9 cellular contexts compared by ENCODE assay signal in the genomic region with DNA sequence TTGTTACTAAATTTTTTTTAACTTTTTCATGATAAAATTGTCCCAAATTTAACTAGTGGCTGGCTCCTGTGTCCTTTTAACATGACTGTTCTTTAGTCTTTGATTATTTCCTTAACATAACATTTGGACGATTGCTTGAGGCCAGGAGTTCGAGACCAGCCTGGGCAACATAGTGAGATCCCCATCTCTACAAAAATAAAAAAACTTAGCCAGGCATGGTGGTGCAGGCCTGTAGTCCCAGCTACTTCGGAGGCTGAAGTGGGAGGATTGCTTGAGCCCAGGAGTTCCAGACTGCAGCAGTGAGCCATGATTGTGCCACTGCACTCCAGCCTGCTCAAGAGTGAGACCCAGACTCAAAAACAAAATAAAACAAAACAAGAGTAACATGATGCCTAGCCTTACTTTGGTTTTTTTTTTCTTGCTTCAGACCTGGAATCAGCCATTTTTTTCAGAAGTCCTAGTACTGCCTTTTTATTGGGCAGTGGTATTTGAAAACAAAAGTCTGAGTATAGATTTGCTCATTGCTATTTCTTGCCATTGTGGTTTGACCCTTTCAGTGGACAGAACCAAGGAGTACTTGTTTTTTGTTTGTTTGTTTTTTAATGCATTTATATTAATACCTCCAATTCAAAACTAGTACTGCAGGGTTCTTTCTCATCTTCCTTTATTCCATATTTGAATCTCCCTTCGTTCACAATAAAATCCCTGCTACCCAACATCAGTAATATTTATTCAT. TPM values are rescaled to one million over a fixed set of nuclear protein-coding genes. Genes with fewer than 3 reads are reported as not detected.
DNase-seq lines count a peak whose midpoint lies in the region; ATAC-seq, FAIRE-seq and TF ChIP-seq lines count a peak whose summit lies in the region.
"Had no signal": no experiment of that assay in that cellular context is flagged by ENCODE, and none has a peak within 500 bp of the region (broad histone marks: within the 10 kb centered on the region; RNA-seq: fewer than 3 reads in every experiment).

No MANE protein-coding gene starts in this region.

- no peaks in the 10 kb centered on the region for H3K79me1 ChIP-seq in mesenchymal stem cell (replicated peaks; ENCODE audit: low read length, poor library complexity, severe bottlenecking)

- H3K4me3 Mint-ChIP-seq in astrocyte (ENCODE audit: unreplicated experiment) = peak overlapping the region; percentile 75

- H4K91ac ChIP-seq in mesenchymal stem cell (ENCODE audit: low read length) = no peak overlapping the region

- no peak overlapping the region for H4K8ac ChIP-seq in mesenchymal stem cell (ENCODE audit: low read length)

- H3K4me3 ChIP-seq in A673 (ENCODE audit: low read depth, low read length, poor library complexity, severe bottlenecking) (peak overlapping the region; percentile 33), GM12875 (ENCODE audit: low read depth, low read length) (peak overlapping the region; percentile 27), astrocyte (ENCODE audit: insufficient read depth, low read depth, low read length) (peak overlapping the region; percentile 31), mesenchymal stem cell (ENCODE audit: insufficient read depth in 1 of 2, low read depth in 1 of 2, low read length in 2 of 2) (peak overlapping the region in 1 of 2 experiments; percentile 92)

- no peaks in the 10 kb centered on the region for H3K36me3 Mint-ChIP-seq in astrocyte (ENCODE audit: low read depth, unreplicated experiment)

- H2AFZ ChIP-seq in astrocyte (ENCODE audit: low read depth, low read length) (no peak overlapping the region), mesenchymal stem cell (ENCODE audit: low read depth, low read length) (no peak overlapping the region)

- H3K23ac ChIP-seq in mesenchymal stem cell (ENCODE audit: low read length in 2 of 2) = no peak overlapping the region

- H3K9ac ChIP-seq in astrocyte (ENCODE audit: low read length) (no peak overlapping the region), mesenchymal stem cell (ENCODE audit: low read length) (peak overlapping the region; percentile 67)

- no peak overlapping the region for H2BK15ac ChIP-seq in mesenchymal stem cell (ENCODE audit: low read depth, poor library complexity, severe bottlenecking)

- CTCF ChIA-PET in A673 (lab: Charles Lee) = no interaction called here

- no peak for FAIRE-seq in astrocyte (lab: Jason Lieb, UNC)

- H3K36me3 ChIP-seq in A673 (ENCODE audit: insufficient read depth, low read length, poor library complexity, severe bottlenecking) = peaks cover 14% of the 10 kb centered on the region
- H3K36me3 ChIP-seq in astrocyte (ENCODE audit: insufficient read depth, low read length) = no peaks in the 10 kb centered on the region
- H3K36me3 ChIP-seq in mesenchymal stem cell (ENCODE audit: control insufficient read depth in 1 of 2, insufficient read depth in 2 of 2, low read depth in 1 of 2, low read length in 2 of 2) = peaks cover 0 to 13% of the 10 kb centered on the region in 2 experiments

- no peak overlapping the region for H3K4ac ChIP-seq in mesenchymal stem cell (ENCODE audit: low read depth in 1 of 2, low read length in 2 of 2)

- H3K27ac Mint-ChIP-seq in astrocyte (ENCODE audit: unreplicated experiment) = no peak overlapping the region

- ATAC-seq in GM19452 (IDR thresholded peaks at IDR 0.05; ENCODE audit: unreplicated experiment) = no peak

- H3K9me3 Mint-ChIP-seq in astrocyte (ENCODE audit: unreplicated experiment) = no peaks in the 10 kb centered on the region

- peaks cover 96% of the 10 kb centered on the region for H3K79me2 ChIP-seq in astrocyte (ENCODE audit: insufficient read depth, low read length)

- H3K4me1 Mint-ChIP-seq in astrocyte (ENCODE audit: low read depth, unreplicated experiment) = peaks cover 20% of the 10 kb centered on the region

- peak overlapping the region; percentile 6 for H3K27ac ChIP-seq in A673 (ENCODE audit: low read depth, low read length, poor library complexity, severe bottlenecking)
- no peak overlapping the region for H3K27ac ChIP-seq in astrocyte (ENCODE audit: low read depth, low read length)
- no peak overlapping the region for H3K27ac ChIP-seq in mesenchymal stem cell (ENCODE audit: low read length, poor library complexity, severe bottlenecking)

- no peak overlapping the region for H2BK12ac ChIP-seq in mesenchymal stem cell (ENCODE audit: low read length in 2 of 2)

- no peaks in the 10 kb centered on the region for H3K9me3 ChIP-seq in A673 (ENCODE audit: low read depth, low read length, poor library complexity, severe bottlenecking)
- H3K9me3 ChIP-seq in astrocyte (ENCODE audit: insufficient read depth, low read depth, low read length) = no peaks in the 10 kb centered on the region
- peaks cover 4% of the 10 kb centered on the region for H3K9me3 ChIP-seq in mesenchymal stem cell (ENCODE audit: control insufficient read depth, low read length)

- no peak overlapping the region for H3K18ac ChIP-seq in mesenchymal stem cell (ENCODE audit: low read depth in 1 of 2, low read length in 2 of 2)

- H4K20me1 ChIP-seq in astrocyte (ENCODE audit: insufficient read depth, low read length) = peaks cover 49% of the 10 kb centered on the region

- no peaks in the 10 kb centered on the region for H3K27me3 ChIP-seq in A673 (replicated peaks; ENCODE audit: insufficient read depth, low read depth, low read length, poor library complexity)
- no peaks in the 10 kb centered on the region for H3K27me3 ChIP-seq in astrocyte (ENCODE audit: insufficient read depth, low read length)
- H3K27me3 ChIP-seq in mesenchymal stem cell (ENCODE audit: control insufficient read depth in 1 of 2, insufficient read depth in 1 of 2, low read length in 2 of 2) = no peaks in the 10 kb centered on the region

- POLR2A ChIA-PET in A673 (lab: Charles Lee; ENCODE audit: low non-redundant PET) = no interaction called here

- H2BK5ac ChIP-seq in mesenchymal stem cell (ENCODE audit: low read depth, low read length, poor library complexity, severe bottlenecking) = no peak overlapping the region

- no peak overlapping the region for H2BK120ac ChIP-seq in mesenchymal stem cell (ENCODE audit: low read depth, low read length)

- no peaks in the 10 kb centered on the region for H3K27me3 Mint-ChIP-seq in astrocyte (ENCODE audit: low read depth, unreplicated experiment)

- TF ChIP-seq CTCF in A673 (conservative IDR thresholded peaks at IDR 0.05; ENCODE audit: low read depth, low read length) (no peak), GM12875 (IDR thresholded peaks at IDR 0.05; ENCODE audit: borderline replicate concordance, insufficient read depth, low read depth, low read length) (no peak), astrocyte (IDR thresholded peaks at IDR 0.05; ENCODE audit: insufficient read depth, low read depth, low read length) (no peak)

- no peak for DNase-seq in A673 (ENCODE audit: low spot score)
- no peak for DNase-seq in astrocyte (ENCODE audit: low read depth)
- DNase-seq in mesenchymal stem cell = peak; percentile 26
- no peak for DNase-seq in NK-92 treated with Interleukin-12 subunit alpha and Interleukin-12 subunit beta, amount 100 ng/mL, for 24 hours (lab: John Stamatoyannopoulos, UW)
- DNase-seq in cortex of kidney (lab: John Stamatoyannopoulos, UW) = no peak
- DNase-seq in NCI-H1417 (lab: John Stamatoyannopoulos, UW) = no peak
- DNase-seq: NCI-H226 had no signal

- no peak overlapping the region for H3K14ac ChIP-seq in mesenchymal stem cell (ENCODE audit: low read length in 2 of 2)

- WGBS in mesenchymal stem cell = 98% methylated on average over 4 of the region's 4 CpGs

- no TSS peak for BruUV-seq in A673 (replicated peaks; lab: Mats Ljungman, UMichigan)

- intact Hi-C loops in A673 (cut with micrococcal nuclease; ENCODE audit: unreplicated experiment) = no loop called here

- peaks cover 2% of the 10 kb centered on the region for H3K4me1 ChIP-seq in A673 (ENCODE audit: insufficient read depth, low read length, poor library complexity, severe bottlenecking)
- H3K4me1 ChIP-seq in astrocyte (ENCODE audit: insufficient read depth, low read length) = peaks cover 26% of the 10 kb centered on the region
- H3K4me1 ChIP-seq in mesenchymal stem cell (ENCODE audit: control insufficient read depth, insufficient read depth, low read depth, low read length) = peaks cover 7% of the 10 kb centered on the region

- H2AK5ac ChIP-seq in mesenchymal stem cell (ENCODE audit: low read length, severe bottlenecking) = no peak overlapping the region

- H3K4me2 ChIP-seq in astrocyte (ENCODE audit: low read length) = peak overlapping the region; percentile 77
- peak overlapping the region; percentile 34 for H3K4me2 ChIP-seq in mesenchymal stem cell (ENCODE audit: low read length, poor library complexity, severe bottlenecking)

RNA-seq across cellular contexts. Expression of gene TOGARAM1, which starts 4.8 kb away (rescaled TPM):
- 16.8 and 18.5 TPM in 2 replicates for total RNA-seq in A673 (2021)
- total RNA-seq in astrocyte = 14.7 and 15.2 TPM in 2 replicates
- polyA plus RNA-seq in mesenchymal stem cell (2013, experiment 1 of 2) = 11.2 TPM
- polyA plus RNA-seq in mesenchymal stem cell (2013, experiment 2 of 2) = 12.5 TPM

RNA-seq across cellular contexts. Expression of gene KLHL28, which starts 5.0 kb away (rescaled TPM):
- total RNA-seq in A673 (2021) (10.0 and 10.6 TPM in 2 replicates), astrocyte (21.2 and 22.1 TPM in 2 replicates)
- 5.4 TPM for polyA plus RNA-seq in mesenchymal stem cell (2013, experiment 1 of 2)
- 6.1 TPM for polyA plus RNA-seq in mesenchymal stem cell (2013, experiment 2 of 2)
